Comparison of ENCODE assay signal across 1 cellular context in the genomic region with DNA sequence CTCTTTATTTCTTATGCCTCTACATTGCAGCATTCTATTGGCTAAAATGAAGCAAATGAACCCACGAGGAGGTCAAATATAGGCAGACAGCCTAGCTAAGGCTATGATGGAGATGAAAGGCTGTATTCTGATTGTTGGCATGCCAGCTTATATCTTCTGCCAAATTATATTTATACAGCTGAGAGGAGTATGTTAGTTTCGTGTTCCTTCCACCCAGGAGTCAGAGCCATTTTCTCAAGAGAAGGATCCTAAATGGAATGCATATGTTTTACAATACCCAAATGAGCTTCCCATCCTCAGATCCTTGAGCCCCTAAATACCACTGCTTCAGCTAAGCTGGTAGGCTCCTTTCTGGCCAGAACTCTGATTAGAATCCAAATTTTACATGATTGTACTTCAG.
TF ChIP-seq lines count a peak whose summit lies in the region.

No MANE protein-coding gene starts in this region.

TF ChIP-seq in GM23338, 12 proteins besides CTCF, POLR2A, EP300 and RAD21 (continued from another document):
- no peak for TF ChIP-seq ZNF462 (CRISPR knock-in tag; IDR thresholded peaks at IDR 0.05)
- no peak for TF ChIP-seq EZH2 (IDR thresholded peaks at IDR 0.05; ENCODE audit: low read depth, unreplicated experiment)
- TF ChIP-seq, protein P1, sequence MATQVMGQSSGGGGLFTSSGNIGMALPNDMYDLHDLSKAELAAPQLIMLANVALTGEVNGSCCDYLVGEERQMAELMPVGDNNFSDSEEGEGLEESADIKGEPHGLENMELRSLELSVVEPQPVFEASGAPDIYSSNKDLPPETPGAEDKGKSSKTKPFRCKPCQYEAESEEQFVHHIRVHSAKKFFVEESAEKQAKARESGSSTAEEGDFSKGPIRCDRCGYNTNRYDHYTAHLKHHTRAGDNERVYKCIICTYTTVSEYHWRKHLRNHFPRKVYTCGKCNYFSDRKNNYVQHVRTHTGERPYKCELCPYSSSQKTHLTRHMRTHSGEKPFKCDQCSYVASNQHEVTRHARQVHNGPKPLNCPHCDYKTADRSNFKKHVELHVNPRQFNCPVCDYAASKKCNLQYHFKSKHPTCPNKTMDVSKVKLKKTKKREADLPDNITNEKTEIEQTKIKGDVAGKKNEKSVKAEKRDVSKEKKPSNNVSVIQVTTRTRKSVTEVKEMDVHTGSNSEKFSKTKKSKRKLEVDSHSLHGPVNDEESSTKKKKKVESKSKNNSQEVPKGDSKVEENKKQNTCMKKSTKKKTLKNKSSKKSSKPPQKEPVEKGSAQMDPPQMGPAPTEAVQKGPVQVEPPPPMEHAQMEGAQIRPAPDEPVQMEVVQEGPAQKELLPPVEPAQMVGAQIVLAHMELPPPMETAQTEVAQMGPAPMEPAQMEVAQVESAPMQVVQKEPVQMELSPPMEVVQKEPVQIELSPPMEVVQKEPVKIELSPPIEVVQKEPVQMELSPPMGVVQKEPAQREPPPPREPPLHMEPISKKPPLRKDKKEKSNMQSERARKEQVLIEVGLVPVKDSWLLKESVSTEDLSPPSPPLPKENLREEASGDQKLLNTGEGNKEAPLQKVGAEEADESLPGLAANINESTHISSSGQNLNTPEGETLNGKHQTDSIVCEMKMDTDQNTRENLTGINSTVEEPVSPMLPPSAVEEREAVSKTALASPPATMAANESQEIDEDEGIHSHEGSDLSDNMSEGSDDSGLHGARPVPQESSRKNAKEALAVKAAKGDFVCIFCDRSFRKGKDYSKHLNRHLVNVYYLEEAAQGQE (IDR thresholded peaks at IDR 0.05; ENCODE audit: unreplicated experiment), result no peak
- TF ChIP-seq EZH2phosphoT487 (IDR thresholded peaks at IDR 0.05; ENCODE audit: unreplicated experiment), result no peak
- no peak for TF ChIP-seq STAT1 (IDR thresholded peaks at IDR 0.05; ENCODE audit: unreplicated experiment)
